ENCODE assay signal across 10 cellular contexts in the genomic region with DNA sequence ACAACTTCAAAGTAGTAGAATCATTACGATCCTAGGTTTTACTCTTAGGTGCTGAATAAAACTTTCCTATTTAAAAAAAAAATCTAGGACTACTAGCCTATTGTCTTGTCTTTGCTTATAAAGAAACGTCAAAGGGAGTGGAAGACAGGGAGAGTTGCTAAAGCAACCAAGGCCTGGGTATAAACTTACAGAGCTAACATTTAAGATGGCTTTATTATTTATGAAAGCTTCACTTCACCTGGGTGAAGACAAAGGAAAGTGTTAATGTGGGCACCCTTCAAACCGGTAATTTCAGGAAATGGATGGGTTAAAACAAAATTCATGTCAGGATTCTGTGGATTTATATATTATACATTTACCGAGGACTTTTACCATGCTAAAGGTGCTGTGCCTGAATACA. TPM values are rescaled to one million over a fixed set of nuclear protein-coding genes. Genes with fewer than 3 reads are reported as not detected.
DNase-seq lines count a peak whose midpoint lies in the region; ATAC-seq and TF ChIP-seq lines count a peak whose summit lies in the region.
"Had no signal": no experiment of that assay in that cellular context is flagged by ENCODE, and none has a peak within 500 bp of the region (broad histone marks: within the 10 kb centered on the region; RNA-seq: fewer than 3 reads in every experiment).

No MANE protein-coding gene starts in this region.

- no peak for TF ChIP-seq EP300 in neural cell (conservative IDR thresholded peaks at IDR 0.05; ENCODE audit: poor library complexity, severe bottlenecking)

- CTCF ChIA-PET in CD4-positive, alpha-beta T cell (lab: Charles Lee) = no interaction called here

- no peaks in the 10 kb centered on the region for H4K20me1 ChIP-seq in neural cell (ENCODE audit: insufficient read depth)

- H3K36me3 ChIP-seq in neural cell (ENCODE audit: insufficient read depth, low read length) = no peaks in the 10 kb centered on the region
- no peaks in the 10 kb centered on the region for H3K36me3 ChIP-seq in colonic mucosa

- H3K9me3 ChIP-seq in CD4-positive, alpha-beta T cell (ENCODE audit: control insufficient read depth, low read length) = no peaks in the 10 kb centered on the region
- H3K9me3 ChIP-seq in neural cell (ENCODE audit: low read length) (no peaks in the 10 kb centered on the region), colonic mucosa (no peaks in the 10 kb centered on the region)

- no peak overlapping the region for H2AFZ ChIP-seq in neural cell (ENCODE audit: low read depth, low read length)

- no peaks in the 10 kb centered on the region for H3K27me3 ChIP-seq in CD4-positive, alpha-beta T cell (ENCODE audit: control insufficient read depth, insufficient read depth, low read length)
- H3K27me3 ChIP-seq in neural cell (ENCODE audit: insufficient read depth, low read depth, low read length) = peaks cover 13% of the 10 kb centered on the region
- no peaks in the 10 kb centered on the region for H3K27me3 ChIP-seq in colonic mucosa

- H3K4me2 ChIP-seq in neural cell (ENCODE audit: low read length) = no peak overlapping the region

- no peaks in the 10 kb centered on the region for H3K27me3 Mint-ChIP-seq in CD4-positive, alpha-beta T cell

- H3K9ac ChIP-seq in neural cell (ENCODE audit: low read length) (no peak overlapping the region), colonic mucosa (ENCODE audit: low read depth in 2 of 2, low read length in 2 of 2) (peak overlapping the region in 1 of 2 donors; percentile 2)

- peaks cover 4% of the 10 kb centered on the region for H3K36me3 Mint-ChIP-seq in CD4-positive, alpha-beta T cell (ENCODE audit: low read depth)
- H3K36me3 Mint-ChIP-seq: natural killer cell had no signal

- no peak for TF ChIP-seq CTCF in CD4-positive, alpha-beta T cell (IDR thresholded peaks at IDR 0.05)
- TF ChIP-seq CTCF in NB4 (IDR thresholded peaks at IDR 0.05; ENCODE audit: low read depth, low read length) = no peak
- TF ChIP-seq CTCF in coronary artery (IDR thresholded peaks at IDR 0.05) = no peak
- no peak for TF ChIP-seq CTCF in neural cell (IDR thresholded peaks at IDR 0.05; ENCODE audit: poor library complexity, severe bottlenecking)
- TF ChIP-seq CTCF in colonic mucosa (IDR thresholded peaks at IDR 0.05) = no peak

- POLR2A ChIA-PET in CD4-positive, alpha-beta T cell (lab: Charles Lee) = no interaction called here

- no peak overlapping the region for H3K27ac ChIP-seq in CD4-positive, alpha-beta T cell (ENCODE audit: low read depth, low read length)
- peak overlapping the region in 1 of 2 donors; percentile 96 for H3K27ac ChIP-seq in coronary artery
- no peak overlapping the region for H3K27ac ChIP-seq in neural cell (ENCODE audit: low read length)
- no peak overlapping the region for H3K27ac ChIP-seq in colonic mucosa

- H3K27ac Mint-ChIP-seq in CD4-positive, alpha-beta T cell = no peak overlapping the region
- H3K27ac Mint-ChIP-seq: natural killer cell had no signal

- intact Hi-C loops in CD4-positive, alpha-beta T cell (cut with DNase I, micrococcal nuclease) = loop anchor here in 1 of 2 experiments (5.0 kb wide), 1 partner anchor 150 kb away; a partner anchor contains a TSS
- intact Hi-C loops in colonic mucosa (cut with DNase I) = no loop called here

- TF ChIP-seq RAD21 in neural cell (conservative IDR thresholded peaks at IDR 0.05) = no peak

- H3F3A ChIP-seq in neural cell (ENCODE audit: insufficient read depth, low read length, poor library complexity, severe bottlenecking) = no peaks in the 10 kb centered on the region

- H3K4me3 Mint-ChIP-seq in CD4-positive, alpha-beta T cell = peak overlapping the region; percentile 93

- H3K4me3 ChIP-seq in NB4 (ENCODE audit: low read depth, low read length) (peak overlapping the region; percentile 78), coronary artery (peak overlapping the region; percentile 97), neural cell (ENCODE audit: low read length) (peak overlapping the region; percentile 83), colonic mucosa (no peak overlapping the region)

- peaks cover 33% of the 10 kb centered on the region for H3K79me2 ChIP-seq in neural cell (replicated peaks; ENCODE audit: insufficient read depth, low read length)

- no peaks in the 10 kb centered on the region for H3K9me3 Mint-ChIP-seq in CD4-positive, alpha-beta T cell
- H3K9me3 Mint-ChIP-seq: natural killer cell had no signal

- H3K4me1 ChIP-seq in colonic mucosa = no peaks in the 10 kb centered on the region

- H3K9me2 ChIP-seq in neural cell (ENCODE audit: insufficient read depth, low read length) = no peaks in the 10 kb centered on the region

- no peak for ATAC-seq in CD4-positive, alpha-beta T cell (ENCODE audit: poor library complexity)
- no peak for ATAC-seq in GM21576 (IDR thresholded peaks at IDR 0.05; ENCODE audit: unreplicated experiment)
- ATAC-seq: natural killer cell had no signal

- no peak for DNase-seq in CD4-positive, alpha-beta T cell
- DNase-seq in NB4 (ENCODE audit: low read depth) (no peak), coronary artery (ENCODE audit: low spot score) (no peak), C1 segment of cervical spinal cord (lab: John Stamatoyannopoulos, UW) (no peak), colonic mucosa (no peak), NCI-H146 treated with DMSO at 0.1 percent for 48 hours (lab: John Stamatoyannopoulos, UW; ENCODE audit: unreplicated experiment) (no peak)
- DNase-seq: activated CD8-positive, alpha-beta memory T cell treated with anti-CD3 and anti-CD28 coated beads, Interleukin-2, amount 50 U/mL, for 48 hours; natural killer cell had no signal

- H3K4me1 Mint-ChIP-seq in CD4-positive, alpha-beta T cell (ENCODE audit: low read depth) = peaks cover 30% of the 10 kb centered on the region

- no peak for TF ChIP-seq POLR2A in NB4 (IDR thresholded peaks at IDR 0.05; ENCODE audit: extremely low read depth, insufficient read length)

TF ChIP-seq in neural cell, 6 proteins besides CTCF, POLR2A, EP300 and RAD21:
- TF ChIP-seq EZH2 (IDR thresholded peaks at IDR 0.05; ENCODE audit: borderline replicate concordance, insufficient read depth, low read length, poor library complexity, severe bottlenecking) (no peak), SMC3 (conservative IDR thresholded peaks at IDR 0.05; ENCODE audit: poor library complexity) (no peak), MXI1 (conservative IDR thresholded peaks at IDR 0.05; ENCODE audit: poor library complexity, severe bottlenecking) (no peak), TAF1 (IDR thresholded peaks at IDR 0.05; ENCODE audit: low read depth) (no peak), POLR2AphosphoS5 (IDR thresholded peaks at IDR 0.05) (no peak)
- TF ChIP-seq, protein P1, sequence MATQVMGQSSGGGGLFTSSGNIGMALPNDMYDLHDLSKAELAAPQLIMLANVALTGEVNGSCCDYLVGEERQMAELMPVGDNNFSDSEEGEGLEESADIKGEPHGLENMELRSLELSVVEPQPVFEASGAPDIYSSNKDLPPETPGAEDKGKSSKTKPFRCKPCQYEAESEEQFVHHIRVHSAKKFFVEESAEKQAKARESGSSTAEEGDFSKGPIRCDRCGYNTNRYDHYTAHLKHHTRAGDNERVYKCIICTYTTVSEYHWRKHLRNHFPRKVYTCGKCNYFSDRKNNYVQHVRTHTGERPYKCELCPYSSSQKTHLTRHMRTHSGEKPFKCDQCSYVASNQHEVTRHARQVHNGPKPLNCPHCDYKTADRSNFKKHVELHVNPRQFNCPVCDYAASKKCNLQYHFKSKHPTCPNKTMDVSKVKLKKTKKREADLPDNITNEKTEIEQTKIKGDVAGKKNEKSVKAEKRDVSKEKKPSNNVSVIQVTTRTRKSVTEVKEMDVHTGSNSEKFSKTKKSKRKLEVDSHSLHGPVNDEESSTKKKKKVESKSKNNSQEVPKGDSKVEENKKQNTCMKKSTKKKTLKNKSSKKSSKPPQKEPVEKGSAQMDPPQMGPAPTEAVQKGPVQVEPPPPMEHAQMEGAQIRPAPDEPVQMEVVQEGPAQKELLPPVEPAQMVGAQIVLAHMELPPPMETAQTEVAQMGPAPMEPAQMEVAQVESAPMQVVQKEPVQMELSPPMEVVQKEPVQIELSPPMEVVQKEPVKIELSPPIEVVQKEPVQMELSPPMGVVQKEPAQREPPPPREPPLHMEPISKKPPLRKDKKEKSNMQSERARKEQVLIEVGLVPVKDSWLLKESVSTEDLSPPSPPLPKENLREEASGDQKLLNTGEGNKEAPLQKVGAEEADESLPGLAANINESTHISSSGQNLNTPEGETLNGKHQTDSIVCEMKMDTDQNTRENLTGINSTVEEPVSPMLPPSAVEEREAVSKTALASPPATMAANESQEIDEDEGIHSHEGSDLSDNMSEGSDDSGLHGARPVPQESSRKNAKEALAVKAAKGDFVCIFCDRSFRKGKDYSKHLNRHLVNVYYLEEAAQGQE (IDR thresholded peaks at IDR 0.05; ENCODE audit: borderline replicate concordance) = no peak

RNA-seq across cellular contexts. Expression of a gene that starts 2.5 kb away (rescaled TPM):
- total RNA-seq in CD4-positive, alpha-beta T cell = 1 to 10 TPM; 4.4 to 4.9 TPM
- 19.7 and 20.9 TPM in 2 replicates for polyA plus RNA-seq in neural cell
- 16.6 and 22.2 TPM in 2 replicates for polyA minus RNA-seq in neural cell
- 1 to 10 TPM; 2.2 to 3.0 TPM for total RNA-seq in colonic mucosa
